ENCODE assay signal across 1 cellular context in the genomic region with DNA sequence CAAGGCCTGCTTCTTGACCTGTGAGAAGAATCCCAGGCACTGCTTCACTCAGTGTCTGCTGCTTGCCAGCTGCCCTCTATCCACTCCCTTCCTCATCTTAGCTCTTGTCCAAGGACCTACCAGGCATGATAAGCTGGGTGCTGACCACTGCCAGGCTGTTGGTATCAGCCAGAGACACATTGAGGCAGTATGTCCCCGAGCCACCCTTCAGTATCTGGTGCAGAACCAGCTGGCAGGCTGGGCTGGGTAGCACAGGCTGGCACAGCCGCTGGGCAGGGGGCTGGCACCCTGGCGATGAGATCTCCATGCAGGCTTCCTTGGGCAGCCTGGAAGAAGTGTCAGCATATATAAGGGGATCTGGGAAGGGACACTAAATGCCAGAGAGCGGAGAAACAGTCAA.
TF ChIP-seq lines count a peak whose summit lies in the region.

No MANE protein-coding gene starts in this region.

TF ChIP-seq in GM12878, 131 proteins besides CTCF, POLR2A, EP300 and RAD21:
- TF ChIP-seq HDAC2 (IDR thresholded peaks at IDR 0.05): no peak
- TF ChIP-seq NFIC (IDR thresholded peaks at IDR 0.05; ENCODE audit: low read depth, low read length): no peak
- TF ChIP-seq, protein P1, sequence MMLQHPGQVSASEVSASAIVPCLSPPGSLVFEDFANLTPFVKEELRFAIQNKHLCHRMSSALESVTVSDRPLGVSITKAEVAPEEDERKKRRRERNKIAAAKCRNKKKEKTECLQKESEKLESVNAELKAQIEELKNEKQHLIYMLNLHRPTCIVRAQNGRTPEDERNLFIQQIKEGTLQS (IDR thresholded peaks at IDR 0.05; ENCODE audit: borderline replicate concordance, extremely low read depth, low read depth, low read length): no peak
- no peak for TF ChIP-seq IKZF2 (IDR thresholded peaks at IDR 0.05)
- no peak for TF ChIP-seq NR2C1 (IDR thresholded peaks at IDR 0.05)
